17 cellular contexts compared by ENCODE assay signal in genomic region chr10:118569241-118569881, GRCh38. TPM values are rescaled to one million over a fixed set of nuclear protein-coding genes. Genes with fewer than 3 reads are reported as not detected.
DNase-seq lines count a peak whose midpoint lies in the region; ATAC-seq and TF ChIP-seq lines count a peak whose summit lies in the region.
"Had no signal": no experiment of that assay in that cellular context is flagged by ENCODE, and none has a peak within 500 bp of the region (broad histone marks: within the 10 kb centered on the region; RNA-seq: fewer than 3 reads in every experiment).

No MANE protein-coding gene starts in this region.

- DNase-seq in DND-41 (no peak), caudate nucleus (lab: John Stamatoyannopoulos, UW) (no peak), lung (ENCODE audit: low spot score) (peak; percentile 25), midbrain (lab: John Stamatoyannopoulos, UW) (no peak), NCI-H1436 (lab: John Stamatoyannopoulos, UW) (no peak), erythroblast (lab: John Stamatoyannopoulos, UW) (no peak), NCI-H748 (lab: John Stamatoyannopoulos, UW; ENCODE audit: unreplicated experiment) (no peak)
- peak; percentile 15 for DNase-seq in Jurkat, Clone E6-1 (ENCODE audit: low read depth, low spot score)
- DNase-seq: DMS79; NCI-H1092 treated with DMSO at 0.1 percent for 48 hours; NCI-H226; occipital lobe; stimulated activated CD4-positive, alpha-beta T cell treated with anti-CD3 and anti-CD28 coated beads, Interleukin-12 subunit alpha, Interleukin-12 subunit beta, amount 100 ng/mL, for 4 hours had no signal

- no peak overlapping the region for H2AFZ ChIP-seq in DND-41 (ENCODE audit: low read depth, low read length)

- WGBS in lung, 2 donors, result 89 to 93% methylated on average over 8 of the region's 8 CpGs

- ATAC-seq in DND-41 (ENCODE audit: insufficient read depth, low read depth), result peak; percentile 52; the same call in 2 of the 3 replicates
- no peak for ATAC-seq in lung (ENCODE audit: insufficient read depth, low FRiP score)

- H3K9ac ChIP-seq in DND-41 (ENCODE audit: low read depth, low read length), result no peak overlapping the region

- H3K27ac ChIP-seq in DND-41 (ENCODE audit: low read length) (no peak overlapping the region), caudate nucleus (ENCODE audit: low read depth, low read length) (peak overlapping the region; percentile 88), lung (ENCODE audit: low read depth in 1 of 2, low read length in 1 of 2) (no peak overlapping the region)
- H3K27ac ChIP-seq: ascending aorta had no signal

- H3K79me2 ChIP-seq in DND-41 (ENCODE audit: insufficient read depth, low read length), result no peaks in the 10 kb centered on the region

- H3K4me1 ChIP-seq in DND-41 (ENCODE audit: insufficient read depth, low read length) (peaks cover 5% of the 10 kb centered on the region), lung (ENCODE audit: control insufficient read depth in 2 of 2, insufficient read depth in 2 of 2, low read length in 2 of 2) (no peaks in the 10 kb centered on the region)

- no peak overlapping the region for H3K4me2 ChIP-seq in DND-41 (ENCODE audit: insufficient read depth, low read length)

- no peak for TF ChIP-seq CTCF in DND-41 (IDR thresholded peaks at IDR 0.05; ENCODE audit: borderline replicate concordance, extremely low read depth, low read length, poor library complexity, severe bottlenecking)
- no peak for TF ChIP-seq CTCF in lung (IDR thresholded peaks at IDR 0.05; ENCODE audit: control extremely low read depth, extremely low read depth)

- no peak overlapping the region for H3K4me3 ChIP-seq in DND-41 (ENCODE audit: low read depth in 1 of 2, low read length in 2 of 2)
- H3K4me3 ChIP-seq in Jurkat, Clone E6-1 (ENCODE audit: low read length), result no peak overlapping the region
- no peak overlapping the region for H3K4me3 ChIP-seq in lung

- H3K36me3 ChIP-seq in DND-41 (ENCODE audit: insufficient read depth, low read length) (no peaks in the 10 kb centered on the region), lung (ENCODE audit: control insufficient read depth in 2 of 2, insufficient read depth in 2 of 2, low read length in 2 of 2) (no peaks in the 10 kb centered on the region)
- H3K36me3 ChIP-seq: ascending aorta had no signal

- H3K27me3 ChIP-seq in DND-41 (ENCODE audit: insufficient read depth, low read length, poor library complexity) (peaks cover 3% of the 10 kb centered on the region), lung (ENCODE audit: control insufficient read depth, insufficient read depth) (no peaks in the 10 kb centered on the region)
- H3K27me3 ChIP-seq: ascending aorta had no signal

- no peaks in the 10 kb centered on the region for H4K20me1 ChIP-seq in DND-41 (ENCODE audit: insufficient read depth, low read length)

- TF ChIP-seq POLR2A in erythroblast (IDR thresholded peaks at IDR 0.05; ENCODE audit: low read length), result no peak

- H3K9me3 ChIP-seq in DND-41 (ENCODE audit: insufficient read depth, low read length, severe bottlenecking) (no peaks in the 10 kb centered on the region), lung (ENCODE audit: control insufficient read depth in 2 of 2, insufficient read depth in 1 of 2, low read length in 1 of 2) (no peaks in the 10 kb centered on the region)
- H3K9me3 ChIP-seq: ascending aorta had no signal

RNA-seq across cellular contexts. Expression of gene PRLHR, which starts 26.1 kb away (rescaled TPM):
- polyA plus RNA-seq in Jurkat, Clone E6-1 (2012; ENCODE audit: insufficient read depth, insufficient read length), result not detected
- not detected for total RNA-seq in lung
- polyA plus RNA-seq in lung, result not detected
- total RNA-seq: ascending aorta, glomerular endothelial cell, mesothelial cell of epicardium, subcutaneous adipose tissue had no signal

Comparison
In these comparisons a context has a peak if more than half of its experiments do, and no peak if none do; other contexts are left out.
1. DNase-seq: peak in Jurkat, Clone E6-1 (single experiment) and lung (single experiment); none in DND-41 (single experiment), caudate nucleus (0 of 61), midbrain (single experiment), NCI-H1436 (single experiment), erythroblast (0 of 2) and NCI-H748 (single experiment).